8 cellular contexts compared by ENCODE assay signal in genomic region chr18:79068946-79069791, GRCh38. TPM values are rescaled to one million over a fixed set of nuclear protein-coding genes. Genes with fewer than 3 reads are reported as not detected.
DNase-seq lines count a peak whose midpoint lies in the region; ATAC-seq, FAIRE-seq and TF ChIP-seq lines count a peak whose summit lies in the region.

Gene ATP9B (plus strand): TSS chr18:79069394. CDS start chr18:79069411, 17 bp downstream.

- no peaks in the 10 kb centered on the region for H3K36me3 ChIP-seq in kidney (ENCODE audit: control insufficient read depth in 1 of 2, insufficient read depth in 2 of 2, low read length in 2 of 2)

- peak; percentile 69 for TF ChIP-seq POLR2A in GM18951 (IDR thresholded peaks at IDR 0.05; ENCODE audit: extremely low read depth, insufficient read depth, insufficient read length)

- peak; percentile 69 for FAIRE-seq in kidney (lab: Jason Lieb, UNC)

- ATAC-seq in HG03196 (IDR thresholded peaks at IDR 0.05; ENCODE audit: unreplicated experiment), result peak; percentile 92

- TF ChIP-seq CTCF in AG09319 (IDR thresholded peaks at IDR 0.05; ENCODE audit: low read depth, low read length) (no peak; the same call in none of the 2 replicates), kidney (IDR thresholded peaks at IDR 0.05; ENCODE audit: borderline replicate concordance, extremely low read depth, insufficient read depth) (peak; percentile 22)

- peak within 1 kb of the TSS; percentile 92 to 96 for H3K27ac ChIP-seq in kidney (ENCODE audit: low read depth in 2 of 2, low read length in 2 of 2)

- H3K4me1 ChIP-seq in kidney (ENCODE audit: control insufficient read depth in 1 of 2, insufficient read depth in 1 of 2, low read depth in 1 of 2, low read length in 2 of 2), result peaks cover 0 to 11% of the 10 kb centered on the region in 2 donors

- H3K9ac ChIP-seq in kidney (ENCODE audit: low read length in 2 of 2), result peak within 1 kb of the TSS; percentile 85 to 95

- DNase-seq in AG09319 (ENCODE audit: extremely low read depth, low read depth) (peak; percentile 94), NCI-H460 (ENCODE audit: extremely low read depth, low read depth) (peak; percentile 88), cerebellar nuclear complex (lab: John Stamatoyannopoulos, UW) (peak; percentile 74 to 83), kidney (peak; percentile 100)
- DNase-seq in activated CD4-positive, CD25-positive, alpha-beta regulatory T cell treated with anti-CD3 and anti-CD28 coated beads, Interleukin-2, amount 50 U/mL, for 72 hours, result peak; percentile 99
- DNase-seq in stimulated activated CD4-positive, alpha-beta T cell treated with anti-CD3 and anti-CD28 coated beads, Interleukin-15, amount 100 ng/mL, for 24 hours, result peak; percentile 97

- no peaks in the 10 kb centered on the region for H3K9me3 ChIP-seq in kidney (ENCODE audit: control insufficient read depth in 1 of 2, low read length in 2 of 2)

- intact Hi-C loops in kidney (cut with DNase I), result no loop called here

- in situ Hi-C loops in GM18951 (cut with MboI; ENCODE audit: low sequenced_read_pairs, unreplicated experiment), result no loop called here

- H3K4me3 ChIP-seq in kidney (ENCODE audit: low read length in 2 of 2), result peak within 1 kb of the TSS; percentile 77 to 91

RNA-seq across cellular contexts. Expression of gene ATP9B, which starts in this region (rescaled TPM):
- total RNA-seq in NCI-H460 (2014; rRNA removed; shearing (Covaris generic)), result 10.2 and 12.4 TPM in 2 replicates
- polyA plus RNA-seq in NCI-H460 (2014; cell fraction: nucleus; rRNA removed), result 4.1 and 6.0 TPM in 2 replicates
- 48.2 TPM for total RNA-seq in kidney
- polyA plus RNA-seq in kidney (ENCODE audit: insufficient read depth, low read depth, low replicate concordance), result 10.0 TPM

Comparison
In these comparisons a context has a peak if more than half of its experiments do, and no peak if none do; other contexts are left out.
1. Peak in every context shown above with its lines: DNase-seq, ATAC-seq, H3K4me3 ChIP-seq and H3K27ac ChIP-seq.